In genomic region chr10:72484521-72484920, GRCh38 we compare ENCODE assay signal across 1 cellular context.
TF ChIP-seq lines count a peak whose summit lies in the region.

No MANE protein-coding gene starts in this region.

TF ChIP-seq in H1, 55 proteins besides CTCF, POLR2A, EP300 and RAD21 (continued from another document):
- TF ChIP-seq CHD7 (IDR thresholded peaks at IDR 0.05; ENCODE audit: insufficient replicate concordance, low read length): no peak
- no peak for TF ChIP-seq HDAC6 (IDR thresholded peaks at IDR 0.05; ENCODE audit: low read depth, low read length)
- no peak for TF ChIP-seq USF2 (IDR thresholded peaks at IDR 0.05; ENCODE audit: low read length)
- TF ChIP-seq RFX5 (IDR thresholded peaks at IDR 0.05; ENCODE audit: borderline replicate concordance, low read depth, low read length): no peak
- TF ChIP-seq MAX (IDR thresholded peaks at IDR 0.05): no peak
- TF ChIP-seq CBX8 (IDR thresholded peaks at IDR 0.05; ENCODE audit: borderline replicate concordance, low read depth, low read length): no peak
